In the genomic region with DNA sequence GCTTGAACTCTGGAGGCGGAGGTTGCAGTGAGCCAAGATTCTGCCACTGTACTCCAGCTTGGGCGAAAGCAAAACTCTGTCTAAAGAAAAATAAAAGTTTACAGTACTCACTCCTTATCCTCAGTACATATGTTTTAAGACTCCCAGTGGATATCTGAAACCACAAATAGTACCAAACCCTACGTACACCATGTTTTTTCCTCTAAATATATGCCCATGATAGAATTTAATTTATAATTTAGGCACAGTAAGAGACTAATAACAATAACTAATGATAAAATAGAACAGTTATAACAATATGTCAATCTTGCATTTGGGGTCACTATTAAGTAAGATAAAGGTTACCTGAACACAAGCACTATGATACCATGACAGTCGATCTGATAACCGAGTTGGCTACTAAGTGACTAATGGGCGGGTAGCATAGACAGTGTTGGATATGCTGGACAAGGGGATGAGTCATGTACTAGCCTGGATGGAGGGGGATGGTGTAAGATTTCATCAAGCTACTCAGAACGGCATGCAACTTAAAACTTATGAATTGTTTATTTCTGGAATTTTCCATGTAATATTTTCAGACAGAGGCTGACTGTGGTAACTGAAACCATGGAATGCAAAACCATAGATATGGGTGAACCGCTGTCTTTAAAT, we compare ENCODE assay signal across 13 cellular contexts. TPM values are rescaled to one million over a fixed set of nuclear protein-coding genes. Genes with fewer than 3 reads are reported as not detected.
A peak's percentile ranks its signal among the peaks of the same experiment; 100 is the strongest.
DNase-seq lines count a peak whose midpoint lies in the region; ATAC-seq, FAIRE-seq and TF ChIP-seq lines count a peak whose summit lies in the region.
"Had no signal": no experiment of that assay in that cellular context is flagged by ENCODE, and none has a peak within 500 bp of the region (broad histone marks: within the 10 kb centered on the region; RNA-seq: fewer than 3 reads in every experiment).

No MANE protein-coding gene starts in this region.

- no peaks in the 10 kb centered on the region for H3K27me3 ChIP-seq in endothelial cell of umbilical vein (ENCODE audit: control insufficient read depth in 2 of 2, insufficient read depth in 2 of 2, low read length in 2 of 2)
- H3K27me3 ChIP-seq in trophoblast cell (ENCODE audit: insufficient read depth, low read length): no peaks in the 10 kb centered on the region
- H3K27me3 ChIP-seq: body of pancreas had no signal

- POLR2A ChIA-PET in endothelial cell of umbilical vein (lab: Charles Lee): no interaction called here
- POLR2A ChIA-PET in HEK293T (lab: Yijun Ruan, JAX): interaction anchor here (0.9 kb wide), 1 partner anchor 14 kb away, joined by 3 read pairs; no protein-coding TSS in a partner anchor

- no peak overlapping the region for H3K4ac ChIP-seq in trophoblast cell (ENCODE audit: low read depth, low read length)

- no peak overlapping the region for H3K4me2 ChIP-seq in endothelial cell of umbilical vein (ENCODE audit: insufficient read depth, low read length)
- H3K4me2 ChIP-seq in trophoblast cell (ENCODE audit: low read length): no peak overlapping the region
- H3K4me2 ChIP-seq: GM23338 had no signal

- no peaks in the 10 kb centered on the region for H3K9me1 ChIP-seq in endothelial cell of umbilical vein (replicated peaks; ENCODE audit: control insufficient read depth, extremely low read depth, insufficient read depth, low read length)

- H4K12ac ChIP-seq in trophoblast cell (ENCODE audit: low read depth, low read length): no peak overlapping the region

- H4K8ac ChIP-seq in trophoblast cell (ENCODE audit: low read depth, low read length): no peak overlapping the region

- H2AFZ ChIP-seq in endothelial cell of umbilical vein (ENCODE audit: low read depth, low read length): no peak overlapping the region
- H2AFZ ChIP-seq in trophoblast cell (ENCODE audit: insufficient read depth, low read length, poor library complexity): no peak overlapping the region
- H2AFZ ChIP-seq: GM23338 had no signal

- no peak for TF ChIP-seq CTCF in endothelial cell of umbilical vein (IDR thresholded peaks at IDR 0.05; ENCODE audit: extremely low read depth in 1 of 2, insufficient read depth in 1 of 2, low read depth in 1 of 2, low read length in 2 of 2)

- no peaks in the 10 kb centered on the region for H3K79me2 ChIP-seq in endothelial cell of umbilical vein (ENCODE audit: control insufficient read depth, insufficient read depth, low read length)
- no peaks in the 10 kb centered on the region for H3K79me2 ChIP-seq in trophoblast cell (ENCODE audit: control insufficient read depth, insufficient read depth, low read length, poor library complexity)

- no peak overlapping the region for H3K18ac ChIP-seq in trophoblast cell (ENCODE audit: low read length)

- H3K36me3 ChIP-seq in endothelial cell of umbilical vein (ENCODE audit: control insufficient read depth in 2 of 2, extremely low read depth in 1 of 2, insufficient read depth in 2 of 2, low read length in 2 of 2) (peaks cover 2 to 5% of the 10 kb centered on the region in 2 experiments), trophoblast cell (ENCODE audit: control insufficient read depth in 1 of 2, insufficient read depth in 2 of 2, low read length in 2 of 2) (peaks cover 4 to 6% of the 10 kb centered on the region in 2 experiments)

- ATAC-seq in GM18502 (IDR thresholded peaks at IDR 0.05; ENCODE audit: poor library complexity, unreplicated experiment): no peak
- ATAC-seq: body of pancreas; GM23338; naive thymus-derived CD4-positive, alpha-beta T cell had no signal

- intact Hi-C loops in endothelial cell of umbilical vein (cut with micrococcal nuclease): no loop called here

- H3K4me3 ChIP-seq in endothelial cell of umbilical vein (replicated peaks in 1 of 3; ENCODE audit: insufficient read depth in 1 of 3, low read depth in 1 of 3, low read length in 3 of 3): no peak overlapping the region
- H3K4me3 ChIP-seq in trophoblast cell (ENCODE audit: low read depth, low read length): no peak overlapping the region
- H3K4me3 ChIP-seq: body of pancreas, GM23338 had no signal

- H3K4me1 ChIP-seq in endothelial cell of umbilical vein (ENCODE audit: control insufficient read depth, extremely low read depth, insufficient read depth, low read length) (peaks cover 14% of the 10 kb centered on the region), trophoblast cell (ENCODE audit: control insufficient read depth in 1 of 2, insufficient read depth in 2 of 2, low read length in 2 of 2) (no peaks in the 10 kb centered on the region)
- H3K4me1 ChIP-seq: body of pancreas had no signal

- no peak overlapping the region for H3K14ac ChIP-seq in trophoblast cell (ENCODE audit: low read length)

- H3K9ac ChIP-seq in endothelial cell of umbilical vein (replicated peaks; ENCODE audit: extremely low read depth, insufficient read depth, low read length) (no peak overlapping the region), trophoblast cell (ENCODE audit: low read length) (no peak overlapping the region)

- no peak overlapping the region for H2BK5ac ChIP-seq in trophoblast cell (ENCODE audit: low read depth, low read length, poor library complexity)

- H3K9me3 ChIP-seq in endothelial cell of umbilical vein (replicated peaks; ENCODE audit: control insufficient read depth, insufficient read depth, low read length): no peaks in the 10 kb centered on the region
- no peaks in the 10 kb centered on the region for H3K9me3 ChIP-seq in trophoblast cell (ENCODE audit: insufficient read depth, low read depth, low read length)
- H3K9me3 ChIP-seq: body of pancreas had no signal

- H3K23ac ChIP-seq in trophoblast cell (ENCODE audit: low read length): no peak overlapping the region

- no peaks in the 10 kb centered on the region for H3K79me1 ChIP-seq in trophoblast cell (ENCODE audit: low read length)

- CTCF ChIA-PET in endothelial cell of umbilical vein (lab: Charles Lee): interaction anchor here (1.0 to 2.7 kb wide), 4 partner anchors 31 to 73 kb away, joined by 3 to 18 read pairs (median 6); no protein-coding TSS in a partner anchor
- CTCF ChIA-PET in HEK293T (lab: Yijun Ruan, JAX): no interaction called here

- H2AK5ac ChIP-seq in trophoblast cell (ENCODE audit: low read length): no peak overlapping the region

- no peak overlapping the region for H2BK120ac ChIP-seq in trophoblast cell (ENCODE audit: insufficient read depth, low read length, poor library complexity)

- no TSS peak for BruUV-seq in endothelial cell of umbilical vein (replicated peaks; lab: Mats Ljungman, UMichigan)

- H3K27ac ChIP-seq in endothelial cell of umbilical vein (ENCODE audit: insufficient read depth, low read depth, low read length): no peak overlapping the region
- no peak overlapping the region for H3K27ac ChIP-seq in trophoblast cell (ENCODE audit: low read depth, low read length)
- H3K27ac ChIP-seq: body of pancreas had no signal

- H2BK12ac ChIP-seq in trophoblast cell (ENCODE audit: low read length): no peak overlapping the region

- H4K91ac ChIP-seq in trophoblast cell (ENCODE audit: low read depth, low read length): no peak overlapping the region

- no peaks in the 10 kb centered on the region for H4K20me1 ChIP-seq in endothelial cell of umbilical vein (replicated peaks; ENCODE audit: control insufficient read depth, extremely low read depth, insufficient read depth, low read length)

- no peak for TF ChIP-seq POLR2A in endothelial cell of umbilical vein (IDR thresholded peaks at IDR 0.05; ENCODE audit: low read depth, low read length)

- no CpG with 5 or more reads among the region's 8 CpGs for WGBS in trophoblast cell (ENCODE audit: extremely low coverage, insufficient coverage, insufficient read length)

- dilution Hi-C loops in endothelial cell of umbilical vein (cut with MboI; ENCODE audit: extremely low pct_ligation_motif_present, low sequenced_read_pairs): no loop called here

- peak; percentile 81 for FAIRE-seq in endothelial cell of umbilical vein (lab: Jason Lieb, UNC)

- DNase-seq in EH (ENCODE audit: low read depth): peak; percentile 97
- DNase-seq in RPMI7951 (ENCODE audit: low read depth): peak; percentile 86
- DNase-seq in endothelial cell of umbilical vein (ENCODE audit: low read depth, low spot score): peak; percentile 45
- peak; percentile 73 to 88 for DNase-seq in trophoblast cell
- no peak for DNase-seq in HEK293T (ENCODE audit: extremely low spot score)
- no peak for DNase-seq in central memory CD4-positive, alpha-beta T cell
- DNase-seq in COR-L47 (lab: John Stamatoyannopoulos, UW): no peak
- DNase-seq: body of pancreas; naive thymus-derived CD4-positive, alpha-beta T cell; NCI-H146; SHP77 treated with DMSO at 0.1 percent for 48 hours had no signal

TF ChIP-seq in endothelial cell of umbilical vein, 7 proteins besides CTCF, POLR2A, EP300 and RAD21 (continues in another document):
- TF ChIP-seq GATA2 (IDR thresholded peaks at IDR 0.05; ENCODE audit: insufficient read depth, insufficient read length, low read depth, low read length) (peak; percentile 48), FOS (IDR thresholded peaks at IDR 0.05; ENCODE audit: borderline replicate concordance, insufficient read depth, low read length) (peak; percentile 75)

TF ChIP-seq in HEK293T, 16 proteins besides CTCF, POLR2A, EP300 and RAD21 (continues in another document):
- TF ChIP-seq FOXA1 (IDR thresholded peaks at IDR 0.05) (no peak), BHLHE40 (IDR thresholded peaks at IDR 0.05; ENCODE audit: borderline replicate concordance) (no peak), ARNT (IDR thresholded peaks at IDR 0.05) (no peak), ELF4 (IDR thresholded peaks at IDR 0.05) (no peak)

RNA-seq across cellular contexts. Expression of a gene that starts 43.7 kb away (rescaled TPM):
- 27.4 and 31.5 TPM in 2 replicates for total RNA-seq in RPMI7951 (2014; rRNA removed; shearing (Covaris generic))
- 24.5 and 28.4 TPM in 2 replicates for total RNA-seq in endothelial cell of umbilical vein
- 12.3 and 12.6 TPM in 2 replicates for polyA plus RNA-seq in endothelial cell of umbilical vein
- 8.8 and 10.2 TPM in 2 replicates for polyA plus RNA-seq in endothelial cell of umbilical vein (2011; cell fraction: cytosol; rRNA removed)
- 17.8 and 20.4 TPM in 2 replicates for polyA plus RNA-seq in endothelial cell of umbilical vein (2011; cell fraction: nucleus; rRNA removed)
- 14.0 and 14.2 TPM in 2 replicates for polyA plus RNA-seq in endothelial cell of umbilical vein (2012)
- polyA minus RNA-seq in endothelial cell of umbilical vein: 15.4 and 17.3 TPM in 2 replicates
- polyA minus RNA-seq in endothelial cell of umbilical vein (2011; cell fraction: cytosol; rRNA and poly(A)+ RNA removed): 17.0 TPM
- polyA minus RNA-seq in endothelial cell of umbilical vein (2011; cell fraction: nucleus; rRNA and poly(A)+ RNA removed): 26.6 and 30.4 TPM in 2 replicates
- polyA plus RNA-seq in trophoblast cell (2013): 10.6 and 11.5 TPM in 2 replicates

RNA-seq across cellular contexts. Expression of a gene that starts 44.4 kb away (rescaled TPM):
- total RNA-seq in RPMI7951 (2014; rRNA removed; shearing (Covaris generic)): 251 and 265 TPM in 2 replicates
- 177 and 183 TPM in 2 replicates for total RNA-seq in endothelial cell of umbilical vein
- polyA plus RNA-seq in endothelial cell of umbilical vein: 60.8 and 77.1 TPM in 2 replicates
- 98.5 and 100 TPM in 2 replicates for polyA plus RNA-seq in endothelial cell of umbilical vein (2011; cell fraction: cytosol; rRNA removed)
- polyA plus RNA-seq in endothelial cell of umbilical vein (2011; cell fraction: nucleus; rRNA removed): 116 and 147 TPM in 2 replicates
- polyA plus RNA-seq in endothelial cell of umbilical vein (2012): 130 and 174 TPM in 2 replicates
- 84.3 and 114 TPM in 2 replicates for polyA minus RNA-seq in endothelial cell of umbilical vein
- polyA minus RNA-seq in endothelial cell of umbilical vein (2011; cell fraction: cytosol; rRNA and poly(A)+ RNA removed): 167 TPM
- 98.8 and 149 TPM in 2 replicates for polyA minus RNA-seq in endothelial cell of umbilical vein (2011; cell fraction: nucleus; rRNA and poly(A)+ RNA removed)
- 120 and 124 TPM in 2 replicates for polyA plus RNA-seq in trophoblast cell (2013)

Comparison
In these comparisons a context has a peak if more than half of its experiments do, and no peak if none do; other contexts are left out.
1. DNase-seq: peak in EH (single experiment), RPMI7951 (single experiment), endothelial cell of umbilical vein (single experiment) and trophoblast cell (2 of 2); none in HEK293T (single experiment), central memory CD4-positive, alpha-beta T cell (single experiment) and COR-L47 (single experiment).